ENCODE assay signal across 27 cellular contexts in the genomic region with DNA sequence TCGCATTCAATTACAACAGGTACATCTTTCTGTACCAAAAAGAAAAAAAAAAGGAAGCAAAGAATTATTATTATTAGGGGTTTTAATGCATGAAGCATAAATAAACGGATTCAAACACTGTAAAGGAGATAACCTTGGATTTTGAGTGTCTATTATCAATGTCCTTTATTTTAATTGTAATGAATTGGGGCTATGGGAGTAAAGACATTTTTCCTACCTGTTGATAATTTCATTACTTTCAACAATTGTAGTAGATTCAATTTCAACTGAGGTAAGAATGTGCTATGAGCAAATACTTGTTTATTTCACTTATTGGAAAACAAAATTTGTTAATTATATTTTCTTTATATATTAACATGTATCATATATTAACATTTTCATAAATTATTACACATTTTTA.
"Had no signal": no experiment of that assay in that cellular context is flagged by ENCODE, and none has a peak within 500 bp of the region (broad histone marks: within the 10 kb centered on the region; RNA-seq: fewer than 3 reads in every experiment).

No MANE protein-coding gene starts in this region.

- H3K4me3 ChIP-seq: stomach, suprapubic skin, testis, thoracic aorta, thyroid gland, tibial artery, tibial nerve, transverse colon, upper lobe of left lung, upper lobe of right lung, uterus, vagina had no signal

- DNase-seq: stimulated activated CD4-positive, alpha-beta T cell treated with anti-CD3 and anti-CD28 coated beads, Interleukin-2, amount 100 ng/mL, for 48 hours; stimulated activated CD4-positive, alpha-beta T cell treated with anti-CD3 and anti-CD28 coated beads, Interleukin-4, amount 100 ng/mL, for 1 hour; stimulated activated CD4-positive, alpha-beta T cell treated with anti-CD3 and anti-CD28 coated beads, Interleukin-4, amount 100 ng/mL, for 24 hours; stimulated activated CD4-positive, alpha-beta T cell treated with anti-CD3 and anti-CD28 coated beads, Interleukin-4, amount 100 ng/mL, for 4 hours; stimulated activated CD8-positive, alpha-beta memory T cell treated with anti-CD3 and anti-CD28 coated beads, Interleukin-4, amount 100 ng/mL, for 48 hours; stimulated activated naive B cell treated with anti-CD40 and anti-IgM and Interleukin-4, amounts not matched to agents 10 μg/mL and 1 μg/mL and 100 μg/mL, for 72 hours; stimulated activated naive CD4-positive, alpha-beta T cell; stimulated activated naive CD4-positive, alpha-beta T cell treated with Interleukin-2 at 50 U/mL for 16 hours; stimulated activated naive CD8-positive, alpha-beta T cell treated with anti-CD3 and anti-CD28 coated beads, Interleukin-15, amount 100 ng/mL, for 72 hours; stimulated activated naive CD8-positive, alpha-beta T cell treated with anti-CD3 and anti-CD28 coated beads, Interleukin-15, Interleukin-2, amounts not matched to agents 100 U/mL and 50 U/mL, for 24 hours; stomach; substantia nigra; testis; thyroid gland; tibial artery; transverse colon; trophoblast cell; upper lobe of left lung; upper lobe of right lung; uterus had no signal

- H3K27ac ChIP-seq: stomach, suprapubic skin, testis, thoracic aorta, thyroid gland, tibial artery, tibial nerve, transverse colon, upper lobe of left lung, upper lobe of right lung, uterus, vagina had no signal

- H3K9me3 ChIP-seq: stomach, suprapubic skin, testis, thoracic aorta, thyroid gland, tibial artery, tibial nerve, transverse colon, upper lobe of left lung, upper lobe of right lung, uterus, vagina had no signal

- H3K4me1 ChIP-seq: stomach, suprapubic skin, testis, thyroid gland, tibial artery, tibial nerve, transverse colon, upper lobe of left lung, upper lobe of right lung, uterus, vagina had no signal

- FAIRE-seq: urothelium cell line had no signal

- H3K36me3 ChIP-seq: stomach, suprapubic skin, thoracic aorta, thyroid gland, tibial artery, tibial nerve, transverse colon, upper lobe of left lung, upper lobe of right lung, uterus, vagina had no signal

- H3K27me3 ChIP-seq: stomach, testis, thyroid gland, tibial artery, tibial nerve, transverse colon, upper lobe of left lung, upper lobe of right lung, uterus, vagina had no signal

- ATAC-seq: stimulated activated effector memory CD8-positive, alpha-beta T cell treated with anti-CD3 and anti-CD28 coated beads, Interleukin-12 subunit alpha, Interleukin-12 subunit beta, amount 100 ng/mL, for 72 hours; stimulated activated memory B cell treated with anti-CD40 and anti-IgM and Interleukin-4, amounts not matched to agents 10 μg/mL and 1 μg/mL and 100 μg/mL, for 72 hours; stimulated activated naive B cell treated with anti-CD40 and anti-IgM and Interleukin-4, amounts not matched to agents 10 μg/mL and 1 μg/mL and 100 μg/mL, for 72 hours; stimulated activated naive CD8-positive, alpha-beta T cell treated with anti-CD3 and anti-CD28 coated beads, Interleukin-15, amount 100 ng/mL, for 72 hours; stimulated activated naive CD8-positive, alpha-beta T cell treated with anti-CD3 and anti-CD28 coated beads, Interleukin-15, Interleukin-2, amounts not matched to agents 100 U/mL and 50 U/mL, for 24 hours; upper lobe of right lung had no signal
